Comparison of ENCODE assay signal across 14 cellular contexts in genomic region chr16:6573577-6573976, GRCh38.
DNase-seq lines count a peak whose midpoint lies in the region; ATAC-seq and TF ChIP-seq lines count a peak whose summit lies in the region.
"Had no signal": no experiment of that assay in that cellular context is flagged by ENCODE, and none has a peak within 500 bp of the region (broad histone marks: within the 10 kb centered on the region; RNA-seq: fewer than 3 reads in every experiment).

No MANE protein-coding gene starts in this region.

- no peaks in the 10 kb centered on the region for H3K27me3 ChIP-seq in prostate gland (replicated peaks; ENCODE audit: insufficient read depth)
- H3K27me3 ChIP-seq: tibial artery had no signal

- no peak overlapping the region for H3K27ac ChIP-seq in prostate gland
- H3K27ac ChIP-seq: heart right ventricle, tibial artery had no signal

- no peaks in the 10 kb centered on the region for H3K36me3 Mint-ChIP-seq in activated T-cell treated with anti-CD3 and anti-CD28 coated beads, Interleukin-2, amount 50 U/mL, for 24 hours (ENCODE audit: low read depth)
- H3K36me3 Mint-ChIP-seq: activated naive CD4-positive, alpha-beta T cell treated with anti-CD3 and anti-CD28 coated beads, Interleukin-2, amount 10 ng/mL, durations not matched to agents 7 days and 5 days; naive B cell had no signal

- no peaks in the 10 kb centered on the region for H3K27me3 Mint-ChIP-seq in activated T-cell treated with anti-CD3 and anti-CD28 coated beads, Interleukin-2, amount 50 U/mL, for 24 hours
- H3K27me3 Mint-ChIP-seq: activated naive CD4-positive, alpha-beta T cell treated with anti-CD3 and anti-CD28 coated beads, Interleukin-2, amount 10 ng/mL, durations not matched to agents 7 days and 5 days had no signal

- H3K9me3 Mint-ChIP-seq in activated T-cell treated with anti-CD3 and anti-CD28 coated beads, Interleukin-2, amount 50 U/mL, for 24 hours: peaks cover 5% of the 10 kb centered on the region

- H3K4me1 Mint-ChIP-seq in activated T-cell treated with anti-CD3 and anti-CD28 coated beads, Interleukin-2, amount 50 U/mL, for 24 hours (ENCODE audit: low read depth): no peaks in the 10 kb centered on the region
- H3K4me1 Mint-ChIP-seq: activated naive CD4-positive, alpha-beta T cell treated with anti-CD3 and anti-CD28 coated beads, Interleukin-2, amount 10 ng/mL, durations not matched to agents 7 days and 5 days; naive B cell had no signal

- no peaks in the 10 kb centered on the region for H3K9me3 ChIP-seq in ES-I3 (ENCODE audit: control insufficient read depth, insufficient read depth, low read length)
- no peaks in the 10 kb centered on the region for H3K9me3 ChIP-seq in prostate gland
- H3K9me3 ChIP-seq: heart right ventricle had no signal

- H3K9ac ChIP-seq in ES-I3 (ENCODE audit: low read depth, low read length): 0 out of 2 replicates have a peak overlapping the region, but pooled peaks have one; percentile 19

- intact Hi-C loops in prostate gland (cut with DNase I) (no loop called here), Right ventricle myocardium inferior (cut with DNase I) (no loop called here)

- H3K4me3 ChIP-seq in prostate gland: no peak overlapping the region
- H3K4me3 ChIP-seq: heart right ventricle, tibial artery had no signal

- ATAC-seq in Right ventricle myocardium inferior: no peak
- no peak for ATAC-seq in HG03108 (IDR thresholded peaks at IDR 0.05; ENCODE audit: unreplicated experiment)

- no peaks in the 10 kb centered on the region; the same call in 1 of the 2 replicates for H3K4me1 ChIP-seq in ES-I3 (ENCODE audit: insufficient read depth, low read length)
- no peaks in the 10 kb centered on the region for H3K4me1 ChIP-seq in prostate gland (replicated peaks)
- H3K4me1 ChIP-seq: heart right ventricle, tibial artery had no signal

- H3K27ac Mint-ChIP-seq in activated T-cell treated with anti-CD3 and anti-CD28 coated beads, Interleukin-2, amount 50 U/mL, for 24 hours: no peak overlapping the region
- H3K27ac Mint-ChIP-seq: activated naive CD4-positive, alpha-beta T cell treated with anti-CD3 and anti-CD28 coated beads, Interleukin-2, amount 10 ng/mL, durations not matched to agents 7 days and 5 days; naive B cell had no signal

- no peak for TF ChIP-seq POLR2A in prostate gland (IDR thresholded peaks at IDR 0.05)

- DNase-seq in NCI-H526 treated with DMSO at 0.1 percent for 48 hours (lab: John Stamatoyannopoulos, UW) (peak; percentile 5), globus pallidus (ENCODE audit: low spot score) (peak; percentile 69), prostate gland (ENCODE audit: low spot score) (peak; percentile 44), NCI-H2196 (lab: John Stamatoyannopoulos, UW; ENCODE audit: unreplicated experiment) (no peak), Right ventricle myocardium inferior (ENCODE audit: missing footprints) (no peak)
- no peak for DNase-seq in activated T-cell treated with anti-CD3 and anti-CD28 coated beads, Interleukin-2, amount 50 U/mL, for 24 hours
- DNase-seq: activated CD4-positive, alpha-beta T cell treated with anti-CD3 and anti-CD28 coated beads for 4 hours; activated naive CD4-positive, alpha-beta T cell treated with anti-CD3 and anti-CD28 coated beads, Interleukin-2, amount 10 ng/mL, durations not matched to agents 7 days and 5 days; naive B cell; NCI-H1092 treated with DMSO at 0.1 percent for 48 hours; tibial artery had no signal

- H3K36me3 ChIP-seq in ES-I3 (ENCODE audit: insufficient read depth, low read length) (no peaks in the 10 kb centered on the region), prostate gland (no peaks in the 10 kb centered on the region)
- H3K36me3 ChIP-seq: heart right ventricle, tibial artery had no signal

- WGBS in prostate gland: 15% methylated on average over 22 of the region's 22 CpGs

- TF ChIP-seq CTCF in prostate gland (IDR thresholded peaks at IDR 0.05): peak in 3 of 4 experiments; percentile 21 to 62 (median 27)

- no peak overlapping the region for H3K4me3 Mint-ChIP-seq in activated T-cell treated with anti-CD3 and anti-CD28 coated beads, Interleukin-2, amount 50 U/mL, for 24 hours
- H3K4me3 Mint-ChIP-seq: activated naive CD4-positive, alpha-beta T cell treated with anti-CD3 and anti-CD28 coated beads, Interleukin-2, amount 10 ng/mL, durations not matched to agents 7 days and 5 days; naive B cell had no signal

Comparison
In these comparisons a context has a peak if more than half of its experiments do, and no peak if none do; other contexts are left out.
1. DNase-seq: peak in NCI-H526 treated with DMSO at 0.1 percent for 48 hours (single experiment), globus pallidus (single experiment) and prostate gland (single experiment); none in activated T-cell treated with anti-CD3 and anti-CD28 coated beads, Interleukin-2, amount 50 U/mL, for 24 hours (single experiment), NCI-H2196 (single experiment) and Right ventricle myocardium inferior (single experiment).